8 cellular contexts compared by ENCODE assay signal in genomic region chr6:45930419-45931059, GRCh38.
DNase-seq lines count a peak whose midpoint lies in the region; ATAC-seq, FAIRE-seq and TF ChIP-seq lines count a peak whose summit lies in the region.

No MANE protein-coding gene starts in this region.

- FAIRE-seq in HTR-8/SVneo (lab: Jason Lieb, UNC): peak; percentile 33

- no peaks in the 10 kb centered on the region for H3K9me3 ChIP-seq in Panc1 (ENCODE audit: control insufficient read depth, insufficient read depth, low read depth, low read length)
- H3K9me3 ChIP-seq in neuronal stem cell (replicated peaks in 1 of 2; ENCODE audit: control insufficient read depth in 2 of 2, insufficient read depth in 1 of 2, low read depth in 1 of 2, low read length in 2 of 2): no peaks in the 10 kb centered on the region
- no peaks in the 10 kb centered on the region for H3K9me3 ChIP-seq in testis

- no peak overlapping the region for H3K4ac ChIP-seq in neuronal stem cell (ENCODE audit: low read length)

- H2AK5ac ChIP-seq in neuronal stem cell (ENCODE audit: low read depth, low read length): no peak overlapping the region

- ATAC-seq in Panc1: peak; percentile 90

- H3K9ac ChIP-seq in neuronal stem cell (ENCODE audit: low read depth, low read length, poor library complexity): no peak overlapping the region

- no peak overlapping the region for H2BK5ac ChIP-seq in neuronal stem cell (ENCODE audit: low read length)

- in situ Hi-C loops in Panc1 (cut with HindIII; ENCODE audit: low pct_unique_long_range_greater_than_20kb, low sequenced_read_pairs): no loop called here

- intact Hi-C loops in Panc1 (cut with micrococcal nuclease; ENCODE audit: unreplicated experiment): loop anchor here (2.0 kb wide), 1 partner anchor 480 kb away; no protein-coding TSS in a partner anchor
- intact Hi-C loops in testis (cut with DNase I; ENCODE audit: low total_unique reads): no loop called here

- H2AFZ ChIP-seq in neuronal stem cell (ENCODE audit: low read length): no peak overlapping the region

- H3K4me3 ChIP-seq in Panc1 (ENCODE audit: low read depth in 2 of 2, low read length in 2 of 2) (no peak overlapping the region), fibroblast of the aortic adventitia (ENCODE audit: low read depth, low read length) (no peak overlapping the region), neuronal stem cell (ENCODE audit: low read length in 2 of 2) (no peak overlapping the region), testis (no peak overlapping the region)

- no peak overlapping the region for H3K4me2 ChIP-seq in neuronal stem cell (ENCODE audit: insufficient read depth, low read length, poor library complexity, severe bottlenecking)

- CTCF ChIA-PET in Panc1 (lab: Charles Lee): interaction anchor here (1.6 to 1.7 kb wide), 2 partner anchors 480 to 1455 kb away, joined by 5 to 6 read pairs; no protein-coding TSS in a partner anchor

- no peaks in the 10 kb centered on the region for H3K79me1 ChIP-seq in neuronal stem cell (ENCODE audit: low read depth, low read length)

- no peak overlapping the region for H3K18ac ChIP-seq in neuronal stem cell (ENCODE audit: low read length)

- TF ChIP-seq POLR2A in testis (IDR thresholded peaks at IDR 0.05): no peak

- peak; percentile 97 for TF ChIP-seq CTCF in Panc1 (IDR thresholded peaks at IDR 0.05)
- peak; percentile 98 for TF ChIP-seq CTCF in fibroblast of the aortic adventitia (IDR thresholded peaks at IDR 0.05; ENCODE audit: insufficient read depth, low read length)
- peak; percentile 78 to 96 (median 93) for TF ChIP-seq CTCF in testis (IDR thresholded peaks at IDR 0.05)

- WGBS in neuronal stem cell (ENCODE audit: extremely low coverage in 2 of 2, insufficient read length in 2 of 2, insufficient replicate concordance in 1 of 2), 2 donors: no CpG with 5 or more reads among the region's 7 CpGs
- 29 to 33% methylated on average over 7 of the region's 7 CpGs for WGBS in testis, 2 donors

- BruUV-seq in Panc1 (replicated peaks; lab: Mats Ljungman, UMichigan): no TSS peak

- POLR2A ChIA-PET in Panc1 (lab: Charles Lee): no interaction called here

- H3K27me3 ChIP-seq in Panc1 (ENCODE audit: control insufficient read depth, insufficient read depth, low read length) (peaks cover 13% of the 10 kb centered on the region), neuronal stem cell (ENCODE audit: control insufficient read depth in 3 of 3, insufficient read depth in 3 of 3, low read depth in 1 of 3, low read length in 3 of 3) (no peaks in the 10 kb centered on the region), testis (no peaks in the 10 kb centered on the region)

- H2BK120ac ChIP-seq in neuronal stem cell (ENCODE audit: low read depth, low read length): no peak overlapping the region

- no peaks in the 10 kb centered on the region for H3K36me3 ChIP-seq in Panc1 (ENCODE audit: control insufficient read depth, insufficient read depth, low read length)
- no peaks in the 10 kb centered on the region for H3K36me3 ChIP-seq in neuronal stem cell (replicated peaks in 1 of 2; ENCODE audit: control insufficient read depth in 2 of 2, insufficient read depth in 2 of 2, low read length in 2 of 2)
- no peaks in the 10 kb centered on the region for H3K36me3 ChIP-seq in testis (ENCODE audit: low read depth, missing control alignments)

- DNase-seq in COLO668 (lab: John Stamatoyannopoulos, UW; ENCODE audit: unreplicated experiment) (peak; percentile 50), HTR-8/SVneo (ENCODE audit: insufficient read length, low spot score) (peak; percentile 78), Panc1 (ENCODE audit: low read depth, low spot score) (peak; percentile 33), activated T-helper 1 cell treated with Interleukin-2 at 50 U/mL for 16 hours (ENCODE audit: low read depth) (peak; percentile 35), fibroblast of the aortic adventitia (ENCODE audit: low read depth) (peak; percentile 71), neuronal stem cell (ENCODE audit: low spot score) (peak; percentile 58), testis (peak; percentile 87), NCI-H187 treated with DMSO at 0.1 percent for 48 hours (lab: John Stamatoyannopoulos, UW) (no peak)

- H4K91ac ChIP-seq in neuronal stem cell (ENCODE audit: low read depth, low read length, poor library complexity): no peak overlapping the region

- no peak overlapping the region for H3K27ac ChIP-seq in Panc1 (ENCODE audit: low read length)
- H3K27ac ChIP-seq in neuronal stem cell (replicated peaks; ENCODE audit: low read length): no peak overlapping the region
- H3K27ac ChIP-seq in testis: no peak overlapping the region

- H2BK12ac ChIP-seq in neuronal stem cell (ENCODE audit: low read length): no peak overlapping the region

- H3K14ac ChIP-seq in neuronal stem cell (ENCODE audit: low read length): no peak overlapping the region

- no peak overlapping the region for H4K8ac ChIP-seq in neuronal stem cell (ENCODE audit: low read depth, low read length)

- no peak overlapping the region for H2BK15ac ChIP-seq in neuronal stem cell (ENCODE audit: low read length)

- no peaks in the 10 kb centered on the region for H3K4me1 ChIP-seq in Panc1 (ENCODE audit: control insufficient read depth, insufficient read depth, low read length)
- H3K4me1 ChIP-seq in neuronal stem cell (ENCODE audit: control insufficient read depth in 2 of 2, insufficient read depth in 1 of 2, low read depth in 1 of 2, low read length in 2 of 2): peaks cover 0 to 9% of the 10 kb centered on the region in 2 donors
- H3K4me1 ChIP-seq in testis: no peaks in the 10 kb centered on the region

- no peak overlapping the region for H3K23ac ChIP-seq in neuronal stem cell (ENCODE audit: low read depth, low read length, poor library complexity)
